1 cellular context compared by ENCODE assay signal in the genomic region with DNA sequence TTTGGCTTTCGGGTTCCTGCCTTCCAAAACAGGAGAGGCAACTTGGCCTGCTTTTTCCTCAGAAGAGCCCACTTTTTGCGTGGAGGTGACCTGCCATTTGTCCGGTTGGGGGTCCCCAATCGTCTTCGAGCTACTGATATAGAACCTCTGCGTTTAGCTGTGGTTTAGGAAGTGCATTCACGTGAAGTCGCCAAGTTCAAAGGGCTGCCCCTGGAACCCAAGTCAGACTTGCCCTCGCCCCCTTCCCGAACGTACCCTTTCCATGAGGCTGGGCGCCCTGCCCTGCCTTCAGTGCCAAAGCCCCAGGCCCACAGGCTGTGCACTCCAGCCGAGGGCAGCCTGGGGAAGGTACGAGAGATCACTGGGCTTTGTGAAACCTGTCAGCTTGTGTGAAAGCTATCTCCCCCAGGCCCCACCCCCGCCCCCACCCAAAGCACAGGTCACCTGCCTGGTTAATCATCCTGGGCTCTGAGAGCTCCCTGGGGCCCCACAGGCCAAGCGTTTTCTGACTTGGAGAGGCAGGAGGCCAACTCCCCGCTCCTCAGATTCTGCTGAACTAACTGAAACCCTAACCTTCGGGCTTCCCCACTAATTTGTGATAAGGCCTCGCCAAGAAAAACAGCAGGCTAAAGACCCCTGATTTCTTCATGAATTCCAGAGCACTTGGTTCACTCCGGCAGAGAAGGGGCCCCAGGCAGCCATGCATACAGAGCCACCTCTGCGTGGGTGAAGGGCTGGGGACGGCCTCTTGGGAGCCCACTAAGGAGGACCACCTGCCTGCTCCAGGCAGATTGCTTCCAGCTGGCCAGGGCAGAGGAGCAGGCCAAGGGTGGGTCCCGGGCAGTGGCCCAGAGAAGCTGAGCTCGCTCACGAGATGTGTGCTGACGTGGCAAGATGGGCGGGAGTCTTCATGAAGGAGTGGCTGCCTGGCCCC.
TF ChIP-seq lines count a peak whose summit lies in the region.

No MANE protein-coding gene starts in this region.

TF ChIP-seq in K562, 482 proteins besides CTCF, POLR2A, EP300 and RAD21 (continued from another document):
- TF ChIP-seq, protein P1, sequence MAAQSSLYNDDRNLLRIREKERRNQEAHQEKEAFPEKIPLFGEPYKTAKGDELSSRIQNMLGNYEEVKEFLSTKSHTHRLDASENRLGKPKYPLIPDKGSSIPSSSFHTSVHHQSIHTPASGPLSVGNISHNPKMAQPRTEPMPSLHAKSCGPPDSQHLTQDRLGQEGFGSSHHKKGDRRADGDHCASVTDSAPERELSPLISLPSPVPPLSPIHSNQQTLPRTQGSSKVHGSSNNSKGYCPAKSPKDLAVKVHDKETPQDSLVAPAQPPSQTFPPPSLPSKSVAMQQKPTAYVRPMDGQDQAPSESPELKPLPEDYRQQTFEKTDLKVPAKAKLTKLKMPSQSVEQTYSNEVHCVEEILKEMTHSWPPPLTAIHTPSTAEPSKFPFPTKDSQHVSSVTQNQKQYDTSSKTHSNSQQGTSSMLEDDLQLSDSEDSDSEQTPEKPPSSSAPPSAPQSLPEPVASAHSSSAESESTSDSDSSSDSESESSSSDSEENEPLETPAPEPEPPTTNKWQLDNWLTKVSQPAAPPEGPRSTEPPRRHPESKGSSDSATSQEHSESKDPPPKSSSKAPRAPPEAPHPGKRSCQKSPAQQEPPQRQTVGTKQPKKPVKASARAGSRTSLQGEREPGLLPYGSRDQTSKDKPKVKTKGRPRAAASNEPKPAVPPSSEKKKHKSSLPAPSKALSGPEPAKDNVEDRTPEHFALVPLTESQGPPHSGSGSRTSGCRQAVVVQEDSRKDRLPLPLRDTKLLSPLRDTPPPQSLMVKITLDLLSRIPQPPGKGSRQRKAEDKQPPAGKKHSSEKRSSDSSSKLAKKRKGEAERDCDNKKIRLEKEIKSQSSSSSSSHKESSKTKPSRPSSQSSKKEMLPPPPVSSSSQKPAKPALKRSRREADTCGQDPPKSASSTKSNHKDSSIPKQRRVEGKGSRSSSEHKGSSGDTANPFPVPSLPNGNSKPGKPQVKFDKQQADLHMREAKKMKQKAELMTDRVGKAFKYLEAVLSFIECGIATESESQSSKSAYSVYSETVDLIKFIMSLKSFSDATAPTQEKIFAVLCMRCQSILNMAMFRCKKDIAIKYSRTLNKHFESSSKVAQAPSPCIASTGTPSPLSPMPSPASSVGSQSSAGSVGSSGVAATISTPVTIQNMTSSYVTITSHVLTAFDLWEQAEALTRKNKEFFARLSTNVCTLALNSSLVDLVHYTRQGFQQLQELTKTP (IDR thresholded peaks at IDR 0.05; ENCODE audit: low read depth in 1 of 2, partially characterized antibody in 2 of 2): no peak
- TF ChIP-seq ZNF316 (IDR thresholded peaks at IDR 0.05) (peak; percentile 49), RBM17 (IDR thresholded peaks at IDR 0.05; ENCODE audit: borderline replicate concordance, low read depth, low read length) (no peak), TFE3 (CRISPR knock-in tag; IDR thresholded peaks at IDR 0.05) (no peak), SMC3 (conservative IDR thresholded peaks at IDR 0.05; ENCODE audit: insufficient read depth, low read depth, low read length) (no peak), CREB3L1 (IDR thresholded peaks at IDR 0.05; ENCODE audit: borderline replicate concordance, low read depth) (peak; percentile 49; the same call in 1 of the 2 replicates)
TF ChIP-seq in K562: peak in this region for 3.
